ENCODE assay signal across 8 cellular contexts in the genomic region with DNA sequence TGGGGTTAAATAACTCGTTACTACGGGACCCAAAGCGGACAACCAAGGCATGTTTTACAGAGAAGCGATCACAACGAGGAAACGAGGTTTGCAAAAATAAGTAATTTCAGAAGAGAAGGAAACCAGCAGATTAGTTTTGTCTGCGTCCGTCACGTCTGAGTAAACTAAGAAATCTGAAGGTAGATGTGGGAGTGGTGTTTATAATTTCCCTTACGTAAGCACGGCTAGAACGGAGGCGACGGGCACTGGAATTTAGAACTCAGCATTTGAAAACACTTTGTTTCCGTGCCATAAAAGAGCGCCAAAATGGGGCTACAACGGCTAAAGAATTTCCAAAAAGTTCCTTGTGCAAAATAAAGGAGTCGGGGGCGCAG. TPM values are rescaled to one million over a fixed set of nuclear protein-coding genes. Genes with fewer than 3 reads are reported as not detected.
DNase-seq lines count a peak whose midpoint lies in the region; ATAC-seq, FAIRE-seq and TF ChIP-seq lines count a peak whose summit lies in the region.

No MANE protein-coding gene starts in this region.

- peak; percentile 55 for DNase-seq in COLO668 (lab: John Stamatoyannopoulos, UW; ENCODE audit: unreplicated experiment)
- peak in 4 of 5 donors; percentile 37 to 70 (median 46) for DNase-seq in T-helper 1 cell
- no peak for DNase-seq in chondrocyte (ENCODE audit: low spot score)
- peak; percentile 36 to 38 for DNase-seq in lung microvascular endothelial cell (ENCODE audit: low read depth in 2 of 2)
- DNase-seq in GM12892 (ENCODE audit: insufficient read length) = no peak

- peaks cover 18% of the 10 kb centered on the region for H3K4me1 Mint-ChIP-seq in chondrocyte (ENCODE audit: low read depth)
- peaks cover 62% of the 10 kb centered on the region for H3K4me1 Mint-ChIP-seq in stimulated activated naive CD8-positive, alpha-beta T cell treated with anti-CD3 and anti-CD28 coated beads, Interleukin-15, Interleukin-2, amounts not matched to agents 100 ng/mL and 50 ng/mL, for 24 hours (ENCODE audit: low read depth)

- TF ChIP-seq CTCF in chondrocyte (IDR thresholded peaks at IDR 0.05) = no peak

- peak; percentile 12 for ATAC-seq in HG02852 (IDR thresholded peaks at IDR 0.05; ENCODE audit: unreplicated experiment)
- ATAC-seq in HG03520 (IDR thresholded peaks at IDR 0.05; ENCODE audit: unreplicated experiment) = no peak

- H3K27ac Mint-ChIP-seq in chondrocyte (ENCODE audit: unreplicated experiment) = peak overlapping the region; percentile 94
- H3K27ac Mint-ChIP-seq in stimulated activated naive CD8-positive, alpha-beta T cell treated with anti-CD3 and anti-CD28 coated beads, Interleukin-15, Interleukin-2, amounts not matched to agents 100 ng/mL and 50 ng/mL, for 24 hours = peak overlapping the region; percentile 99

- peak overlapping the region; percentile 97 for H3K4me3 Mint-ChIP-seq in chondrocyte (ENCODE audit: unreplicated experiment)
- H3K4me3 Mint-ChIP-seq in stimulated activated naive CD8-positive, alpha-beta T cell treated with anti-CD3 and anti-CD28 coated beads, Interleukin-15, Interleukin-2, amounts not matched to agents 100 ng/mL and 50 ng/mL, for 24 hours = peak overlapping the region; percentile 97

- TF ChIP-seq POLR2A in GM12892 (IDR thresholded peaks at IDR 0.05; ENCODE audit: low read depth, low read length) = no peak

- no peaks in the 10 kb centered on the region for H3K9me3 Mint-ChIP-seq in chondrocyte (ENCODE audit: low read depth)
- H3K9me3 Mint-ChIP-seq in stimulated activated naive CD8-positive, alpha-beta T cell treated with anti-CD3 and anti-CD28 coated beads, Interleukin-15, Interleukin-2, amounts not matched to agents 100 ng/mL and 50 ng/mL, for 24 hours = peaks cover 3% of the 10 kb centered on the region

- FAIRE-seq in GM12892 (lab: Jason Lieb, UNC) = no peak

- H3K36me3 Mint-ChIP-seq in chondrocyte (ENCODE audit: low read depth) = peaks cover 4% of the 10 kb centered on the region
- H3K36me3 Mint-ChIP-seq in stimulated activated naive CD8-positive, alpha-beta T cell treated with anti-CD3 and anti-CD28 coated beads, Interleukin-15, Interleukin-2, amounts not matched to agents 100 ng/mL and 50 ng/mL, for 24 hours (ENCODE audit: low read depth) = peaks cover 61% of the 10 kb centered on the region

- no peaks in the 10 kb centered on the region for H3K27me3 Mint-ChIP-seq in chondrocyte (ENCODE audit: low read depth)
- no peaks in the 10 kb centered on the region for H3K27me3 Mint-ChIP-seq in stimulated activated naive CD8-positive, alpha-beta T cell treated with anti-CD3 and anti-CD28 coated beads, Interleukin-15, Interleukin-2, amounts not matched to agents 100 ng/mL and 50 ng/mL, for 24 hours

RNA-seq across cellular contexts. Expression of a gene that starts 0.7 kb away (rescaled TPM):
- total RNA-seq in chondrocyte (5.5 to 7.8 TPM (median 6.4 TPM) in 3 replicates), lung microvascular endothelial cell (3.7 and 4.0 TPM in 2 replicates)
- 9.3 TPM for polyA plus RNA-seq in GM12892 (2012; ENCODE audit: missing spikeins)

Comparison
In these comparisons a context has a peak if more than half of its experiments do, and no peak if none do; other contexts are left out.
1. DNase-seq: peak in COLO668 (single experiment), T-helper 1 cell (4 of 5) and lung microvascular endothelial cell (2 of 2); none in chondrocyte (single experiment) and GM12892 (single experiment).